In the genomic region with DNA sequence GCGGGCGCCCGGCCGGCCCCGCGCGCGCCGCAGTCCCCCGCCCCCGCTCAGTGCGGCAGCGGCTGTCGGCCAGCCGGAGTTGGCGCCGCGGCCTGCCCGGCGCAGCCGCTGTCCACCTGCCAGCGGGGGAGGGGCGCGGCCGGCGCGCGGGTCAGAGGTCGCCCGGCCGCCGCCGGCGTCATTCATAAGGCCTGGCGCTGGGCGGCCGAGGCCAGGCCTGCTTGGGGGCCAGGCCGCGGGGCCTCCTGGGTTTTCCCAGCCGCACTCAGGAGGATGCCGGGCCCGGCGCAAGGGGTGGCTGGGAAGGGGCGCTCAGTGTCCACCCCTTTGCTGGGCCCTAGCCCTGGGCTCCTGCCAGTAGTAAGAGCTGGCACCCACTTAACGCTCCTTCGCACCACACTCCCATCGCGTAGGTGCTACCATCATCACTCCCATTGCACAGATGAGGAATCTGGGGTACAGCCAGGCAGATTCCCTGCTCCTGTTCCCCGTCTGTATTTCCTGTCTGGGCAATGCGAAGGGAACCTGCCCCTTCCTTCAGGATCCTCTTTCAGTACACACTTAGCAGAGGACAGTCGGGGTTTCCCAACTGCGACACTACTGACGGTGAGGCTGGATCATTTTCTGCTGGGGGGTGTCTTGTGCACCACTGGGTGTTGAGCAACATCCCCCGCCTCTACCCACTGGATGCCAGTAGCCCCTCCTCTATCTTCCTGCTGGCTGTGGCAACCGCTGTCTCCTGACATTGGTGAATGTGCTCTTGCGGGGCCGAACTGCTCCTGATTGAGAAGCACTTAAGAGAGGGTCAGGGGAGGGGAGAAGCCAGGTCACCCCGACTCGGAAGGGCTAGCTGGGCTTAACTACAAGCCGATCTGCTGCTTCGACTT, we compare ENCODE assay signal across 8 cellular contexts. TPM values are rescaled to one million over a fixed set of nuclear protein-coding genes. Genes with fewer than 3 reads are reported as not detected.
A peak's percentile ranks its signal among the peaks of the same experiment; 100 is the strongest.
DNase-seq lines count a peak whose midpoint lies in the region; ATAC-seq and TF ChIP-seq lines count a peak whose summit lies in the region.

No MANE protein-coding gene starts in this region.

- H3K27ac ChIP-seq in substantia nigra (ENCODE audit: low read depth, low read length, poor library complexity, severe bottlenecking), result peak overlapping the region; percentile 94

- H3K27ac Mint-ChIP-seq in activated CD4-positive, alpha-beta memory T cell treated with anti-CD3 and anti-CD28 coated beads, Interleukin-2, amount 10 ng/mL, durations not matched to agents 7 days and 5 days, result peak overlapping the region; percentile 65
- peak overlapping the region; percentile 95 for H3K27ac Mint-ChIP-seq in mesothelial cell of epicardium

- ATAC-seq in GM21619 (IDR thresholded peaks at IDR 0.05; ENCODE audit: unreplicated experiment), result no peak

- CTCF ChIA-PET in activated CD4-positive, alpha-beta memory T cell treated with anti-CD3 and anti-CD28 coated beads, Interleukin-2, amount 10 ng/mL, durations not matched to agents 7 days and 5 days (lab: Charles Lee), result interaction anchor here (0.6 to 3.1 kb wide), 2 partner anchors 18 to 296 kb away, joined by 3 to 10 read pairs; a partner anchor contains a TSS

- H3K4me1 Mint-ChIP-seq in activated CD4-positive, alpha-beta memory T cell treated with anti-CD3 and anti-CD28 coated beads, Interleukin-2, amount 10 ng/mL, durations not matched to agents 7 days and 5 days, result peaks cover 40% of the 10 kb centered on the region
- peaks cover 24% of the 10 kb centered on the region for H3K4me1 Mint-ChIP-seq in mesothelial cell of epicardium

- H3K4me3 Mint-ChIP-seq in activated CD4-positive, alpha-beta memory T cell treated with anti-CD3 and anti-CD28 coated beads, Interleukin-2, amount 10 ng/mL, durations not matched to agents 7 days and 5 days, result peak overlapping the region; percentile 82
- H3K4me3 Mint-ChIP-seq in mesothelial cell of epicardium, result peak overlapping the region; percentile 91

- H3K4me3 ChIP-seq in H7 (ENCODE audit: insufficient read depth, low read depth, low read length), result peak overlapping the region; percentile 42
- peak overlapping the region; percentile 52 for H3K4me3 ChIP-seq in epithelial cell of esophagus (ENCODE audit: low read length)

- POLR2A ChIA-PET in activated CD4-positive, alpha-beta memory T cell treated with anti-CD3 and anti-CD28 coated beads, Interleukin-2, amount 10 ng/mL, durations not matched to agents 7 days and 5 days (lab: Charles Lee), result interaction anchor here (0.8 to 8.0 kb wide), 7 partner anchors 11 to 41 kb away, joined by 3 to 57 read pairs (median 4); a partner anchor contains a TSS

- no peaks in the 10 kb centered on the region for H3K9me3 Mint-ChIP-seq in activated CD4-positive, alpha-beta memory T cell treated with anti-CD3 and anti-CD28 coated beads, Interleukin-2, amount 10 ng/mL, durations not matched to agents 7 days and 5 days
- no peaks in the 10 kb centered on the region for H3K9me3 Mint-ChIP-seq in mesothelial cell of epicardium

- H3K27me3 Mint-ChIP-seq in activated CD4-positive, alpha-beta memory T cell treated with anti-CD3 and anti-CD28 coated beads, Interleukin-2, amount 10 ng/mL, durations not matched to agents 7 days and 5 days, result no peaks in the 10 kb centered on the region
- no peaks in the 10 kb centered on the region for H3K27me3 Mint-ChIP-seq in mesothelial cell of epicardium (ENCODE audit: low read depth)

- no peaks in the 10 kb centered on the region for H3K27me3 ChIP-seq in H7 (ENCODE audit: control insufficient read depth, insufficient read depth, low read length)

- H3K36me3 Mint-ChIP-seq in activated CD4-positive, alpha-beta memory T cell treated with anti-CD3 and anti-CD28 coated beads, Interleukin-2, amount 10 ng/mL, durations not matched to agents 7 days and 5 days (ENCODE audit: low read depth), result peaks cover 15% of the 10 kb centered on the region
- H3K36me3 Mint-ChIP-seq in mesothelial cell of epicardium, result no peaks in the 10 kb centered on the region

- TF ChIP-seq CTCF in epithelial cell of esophagus (IDR thresholded peaks at IDR 0.05; ENCODE audit: insufficient read depth, low read depth, low read length, missing control alignments) (no peak), mesothelial cell of epicardium (IDR thresholded peaks at IDR 0.05; ENCODE audit: unreplicated experiment) (no peak)

- DNase-seq in EL, result peak; percentile 59
- DNase-seq in H7, result no peak
- DNase-seq in NCI-H2196 (lab: John Stamatoyannopoulos, UW; ENCODE audit: unreplicated experiment), result peak; percentile 78
- DNase-seq in activated CD4-positive, alpha-beta memory T cell treated with anti-CD3 and anti-CD28 coated beads, Interleukin-2, amount 10 ng/mL, durations not matched to agents 7 days and 5 days, result peak; percentile 27
- peak; percentile 69 for DNase-seq in epithelial cell of esophagus (ENCODE audit: low read depth)
- DNase-seq in mesothelial cell of epicardium (ENCODE audit: low spot score in 2 of 2, unreplicated experiment in 2 of 2), result peak in 1 of 2 experiments; percentile 49
- DNase-seq in substantia nigra (lab: John Stamatoyannopoulos, UW), result peak in 48 of 49 donors; percentile 31 to 94 (median 77)

- H3K36me3 ChIP-seq in H7 (replicated peaks; ENCODE audit: control insufficient read depth, insufficient read depth, low read length), result peaks cover 4% of the 10 kb centered on the region

RNA-seq across cellular contexts. Expression of a gene that starts 0.8 kb away (rescaled TPM):
- total RNA-seq in H7 (2014; rRNA removed; shearing (Covaris generic)), result 31.0 and 31.7 TPM in 2 replicates
- 10 to 100 TPM; 48.1 to 49.8 TPM for total RNA-seq in activated CD4-positive, alpha-beta memory T cell treated with anti-CD3 and anti-CD28 coated beads, Interleukin-2, amount 10 ng/mL, durations not matched to agents 7 days and 5 days
- total RNA-seq in mesothelial cell of epicardium, result 80.9 to 87.7 TPM (median 82.9 TPM) in 3 replicates

RNA-seq across cellular contexts. Expression of a gene that starts 18.0 kb away (rescaled TPM):
- 70.8 and 76.2 TPM in 2 replicates for total RNA-seq in H7 (2014; rRNA removed; shearing (Covaris generic))
- 10 to 100 TPM; 93.5 to 94.8 TPM for total RNA-seq in activated CD4-positive, alpha-beta memory T cell treated with anti-CD3 and anti-CD28 coated beads, Interleukin-2, amount 10 ng/mL, durations not matched to agents 7 days and 5 days
- total RNA-seq in mesothelial cell of epicardium, result 6.3 to 8.9 TPM (median 8.4 TPM) in 3 replicates

RNA-seq across cellular contexts. Expression of a gene that starts 27.9 kb away (rescaled TPM):
- 107 and 128 TPM in 2 replicates for total RNA-seq in H7 (2014; rRNA removed; shearing (Covaris generic))
- total RNA-seq in activated CD4-positive, alpha-beta memory T cell treated with anti-CD3 and anti-CD28 coated beads, Interleukin-2, amount 10 ng/mL, durations not matched to agents 7 days and 5 days, result 10 to 100 TPM; 63.4 to 64.6 TPM
- total RNA-seq in mesothelial cell of epicardium, result 67.8 to 74.2 TPM (median 74.0 TPM) in 3 replicates

RNA-seq across cellular contexts. Expression of a gene that starts 32.8 kb away (rescaled TPM):
- 0.94 and 1.3 TPM in 2 replicates for total RNA-seq in H7 (2014; rRNA removed; shearing (Covaris generic))
- total RNA-seq in activated CD4-positive, alpha-beta memory T cell treated with anti-CD3 and anti-CD28 coated beads, Interleukin-2, amount 10 ng/mL, durations not matched to agents 7 days and 5 days, result under 1 TPM in 1 of 2 experiments, not detected in 1; 0.35 TPM
- total RNA-seq in mesothelial cell of epicardium, result 0.45 to 0.90 TPM (median 0.58 TPM) in 3 replicates

RNA-seq across cellular contexts. Expression of a gene that starts 45.8 kb away (rescaled TPM):
- total RNA-seq in H7 (2014; rRNA removed; shearing (Covaris generic)), result 0.52 and 0.92 TPM in 2 replicates
- total RNA-seq in activated CD4-positive, alpha-beta memory T cell treated with anti-CD3 and anti-CD28 coated beads, Interleukin-2, amount 10 ng/mL, durations not matched to agents 7 days and 5 days, result 1 to 10 TPM; 3.2 to 3.5 TPM
- total RNA-seq in mesothelial cell of epicardium, result 0.81 to 1.3 TPM (median 0.98 TPM) in 3 replicates
